In genomic region chr2:182917924-182918323, GRCh38 we compare ENCODE assay signal across 24 cellular contexts.
"Had no signal": no experiment of that assay in that cellular context is flagged by ENCODE, and none has a peak within 500 bp of the region (broad histone marks: within the 10 kb centered on the region; RNA-seq: fewer than 3 reads in every experiment).

No MANE protein-coding gene starts in this region.

- H3K27ac ChIP-seq: epithelial cell of prostate, foreskin keratinocyte, hepatocyte, ovary, prostate gland, tibial artery had no signal

- ATAC-seq: activated CD8-positive, alpha-beta T cell treated with anti-CD3 and anti-CD28 coated beads, Interleukin-2, amount 10 ng/mL, durations not matched to agents 7 days and 5 days; activated T-helper 17 cell treated with anti-CD3 and anti-CD28 coated beads, Interleukin-2, amount 50 U/mL, for 72 hours; foreskin keratinocyte; left ventricle myocardium superior; natural killer cell; right cardiac atrium; stimulated activated effector memory CD8-positive, alpha-beta T cell treated with anti-CD3 and anti-CD28 coated beads, Interleukin-12 subunit alpha, Interleukin-12 subunit beta, amount 100 ng/mL, for 72 hours; stimulated activated naive CD8-positive, alpha-beta T cell treated with anti-CD3 and anti-CD28 coated beads, Interleukin-15, amount 100 ng/mL, for 72 hours had no signal

- H3K4me3 ChIP-seq: hepatocyte, ovary, prostate gland, tibial artery had no signal

- H3K27me3 Mint-ChIP-seq: activated T-helper 17 cell treated with anti-CD3 and anti-CD28 coated beads, Interleukin-2, amount 50 U/mL, for 72 hours had no signal

- H3K4me3 Mint-ChIP-seq: activated CD8-positive, alpha-beta T cell treated with anti-CD3 and anti-CD28 coated beads, Interleukin-2, amount 10 ng/mL, durations not matched to agents 7 days and 5 days; activated naive CD8-positive, alpha-beta T cell treated with anti-CD3 and anti-CD28 coated beads for 36 hours; activated T-helper 17 cell treated with anti-CD3 and anti-CD28 coated beads, Interleukin-2, amount 50 U/mL, for 72 hours; mesothelial cell of epicardium; natural killer cell; stimulated activated effector memory CD8-positive, alpha-beta T cell treated with anti-CD3 and anti-CD28 coated beads, Interleukin-12 subunit alpha, Interleukin-12 subunit beta, amount 100 ng/mL, for 72 hours; stimulated activated naive CD8-positive, alpha-beta T cell treated with anti-CD3 and anti-CD28 coated beads, Interleukin-15, amount 100 ng/mL, for 72 hours had no signal

- DNase-seq: activated CD4-positive, alpha-beta T cell treated with anti-CD3 and anti-CD28 coated beads for 1 hour; activated CD4-positive, alpha-beta T cell treated with anti-CD3 and anti-CD28 coated beads, Interleukin-2, amount 50 U/mL, for 1 hour; activated CD8-positive, alpha-beta T cell treated with anti-CD3 and anti-CD28 coated beads, Interleukin-2, amount 10 ng/mL, durations not matched to agents 7 days and 5 days; activated naive CD4-positive, alpha-beta T cell; activated naive CD8-positive, alpha-beta T cell treated with anti-CD3 and anti-CD28 coated beads for 36 hours; activated T-cell treated with anti-CD3 and anti-CD28 coated beads, Interleukin-2, amount 50 U/mL, for 1 hour; amniotic stem cell; cerebellar nuclear complex; cortex of kidney; foreskin keratinocyte; left ventricle myocardium superior; natural killer cell; ovary; right cardiac atrium; stimulated activated CD4-positive, alpha-beta T cell treated with anti-CD3 and anti-CD28 coated beads, Interleukin-2, amount 100 ng/mL, for 24 hours; stimulated activated naive CD8-positive, alpha-beta T cell treated with anti-CD3 and anti-CD28 coated beads, Interleukin-15, amount 100 ng/mL, for 72 hours; T-helper 9 cell; tibial artery had no signal

- H3K9me3 Mint-ChIP-seq: activated naive CD8-positive, alpha-beta T cell treated with anti-CD3 and anti-CD28 coated beads for 36 hours; activated T-helper 17 cell treated with anti-CD3 and anti-CD28 coated beads, Interleukin-2, amount 50 U/mL, for 72 hours; natural killer cell; stimulated activated effector memory CD8-positive, alpha-beta T cell treated with anti-CD3 and anti-CD28 coated beads, Interleukin-12 subunit alpha, Interleukin-12 subunit beta, amount 100 ng/mL, for 72 hours; stimulated activated naive CD8-positive, alpha-beta T cell treated with anti-CD3 and anti-CD28 coated beads, Interleukin-15, amount 100 ng/mL, for 72 hours had no signal

- H3K4me1 Mint-ChIP-seq: activated naive CD8-positive, alpha-beta T cell treated with anti-CD3 and anti-CD28 coated beads for 36 hours; activated T-helper 17 cell treated with anti-CD3 and anti-CD28 coated beads, Interleukin-2, amount 50 U/mL, for 72 hours; stimulated activated effector memory CD8-positive, alpha-beta T cell treated with anti-CD3 and anti-CD28 coated beads, Interleukin-12 subunit alpha, Interleukin-12 subunit beta, amount 100 ng/mL, for 72 hours; stimulated activated naive CD8-positive, alpha-beta T cell treated with anti-CD3 and anti-CD28 coated beads, Interleukin-15, amount 100 ng/mL, for 72 hours had no signal

- H3K9me3 ChIP-seq: ovary, prostate gland, tibial artery had no signal

- H3K27ac Mint-ChIP-seq: activated CD8-positive, alpha-beta T cell treated with anti-CD3 and anti-CD28 coated beads, Interleukin-2, amount 10 ng/mL, durations not matched to agents 7 days and 5 days; activated naive CD8-positive, alpha-beta T cell treated with anti-CD3 and anti-CD28 coated beads for 36 hours; activated T-helper 17 cell treated with anti-CD3 and anti-CD28 coated beads, Interleukin-2, amount 50 U/mL, for 72 hours; mesothelial cell of epicardium; natural killer cell; stimulated activated effector memory CD8-positive, alpha-beta T cell treated with anti-CD3 and anti-CD28 coated beads, Interleukin-12 subunit alpha, Interleukin-12 subunit beta, amount 100 ng/mL, for 72 hours had no signal

- H3K36me3 Mint-ChIP-seq: activated naive CD8-positive, alpha-beta T cell treated with anti-CD3 and anti-CD28 coated beads for 36 hours; natural killer cell; stimulated activated effector memory CD8-positive, alpha-beta T cell treated with anti-CD3 and anti-CD28 coated beads, Interleukin-12 subunit alpha, Interleukin-12 subunit beta, amount 100 ng/mL, for 72 hours had no signal

- H3K36me3 ChIP-seq: ovary, prostate gland had no signal
